In the genomic region with DNA sequence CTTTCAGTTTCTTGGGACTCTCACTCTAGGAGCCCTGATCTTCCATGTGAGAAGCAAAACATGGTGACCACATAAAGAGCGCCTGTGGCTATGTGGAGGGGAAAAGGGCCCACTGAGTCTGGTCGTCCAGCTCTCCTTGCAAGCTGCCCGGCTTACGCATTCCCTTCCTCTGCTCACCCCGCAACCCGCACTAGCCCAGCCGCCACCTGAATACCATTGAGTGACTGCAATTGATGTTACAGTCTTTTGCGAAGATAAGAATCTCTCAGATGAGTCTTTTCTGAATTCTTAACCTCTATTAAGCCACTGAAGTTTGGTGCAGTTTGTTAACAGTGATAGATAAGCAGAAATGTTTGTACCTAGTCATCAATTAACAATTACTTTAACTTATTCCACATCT, we compare ENCODE assay signal across 23 cellular contexts.
DNase-seq lines count a peak whose midpoint lies in the region; FAIRE-seq and TF ChIP-seq lines count a peak whose summit lies in the region.
"Had no signal": no experiment of that assay in that cellular context is flagged by ENCODE, and none has a peak within 500 bp of the region (broad histone marks: within the 10 kb centered on the region; RNA-seq: fewer than 3 reads in every experiment).

No MANE protein-coding gene starts in this region.

- H3K27ac ChIP-seq in ACC112 (ENCODE audit: low read depth, low read length) (peak overlapping the region; percentile 85), SJCRH30 (0 out of 2 replicates have a peak overlapping the region, but pooled peaks have one; percentile 58), keratinocyte (ENCODE audit: control insufficient read depth, insufficient read depth, low read length) (peak overlapping the region; percentile 88), tibial artery (no peak overlapping the region)
- H3K27ac ChIP-seq: cardiac muscle cell, esophagus muscularis mucosa, prostate gland had no signal

- DNase-seq in HCEC 1CT (peak; percentile 1), SJCRH30 (no peak), keratinocyte (ENCODE audit: low read depth, low spot score) (no peak), tibial artery (no peak), activated gamma-delta T cell (lab: John Stamatoyannopoulos, UW) (no peak), cerebellar cortex (ENCODE audit: low spot score) (no peak), NCI-H2029 treated with DMSO at 0.1 percent for 48 hours (lab: John Stamatoyannopoulos, UW) (no peak)
- DNase-seq: activated B cell treated with CpG ODN at 0.5 μM for 24 hours; activated CD4-positive, alpha-beta T cell treated with anti-CD3 and anti-CD28 coated beads, Interleukin-2, amount 50 U/mL, for 4 hours; AML-193; amygdala; CD4-positive, alpha-beta memory T cell; endodermal cell; KG1; NCI-H1417 treated with DMSO at 0.1 percent for 48 hours; stimulated activated CD4-positive, alpha-beta T cell treated with anti-CD3 and anti-CD28 coated beads, Interleukin-4, amount 100 ng/mL, for 24 hours; substantia nigra had no signal

- H3K9me3 ChIP-seq in SJCRH30 (replicated peaks) = no peaks in the 10 kb centered on the region
- H3K9me3 ChIP-seq in keratinocyte (ENCODE audit: control insufficient read depth, low read depth, low read length) = no peaks in the 10 kb centered on the region
- H3K9me3 ChIP-seq in tibial artery = no peaks in the 10 kb centered on the region
- H3K9me3 ChIP-seq: esophagus muscularis mucosa, prostate gland had no signal

- H4K20me1 ChIP-seq in keratinocyte (ENCODE audit: control insufficient read depth, extremely low read depth, insufficient read depth, low read length) = no peaks in the 10 kb centered on the region

- H3K79me2 ChIP-seq in ACC112 (ENCODE audit: control insufficient read depth, insufficient read depth, low read length, unreplicated experiment) = no peaks in the 10 kb centered on the region
- H3K79me2 ChIP-seq in keratinocyte (ENCODE audit: control insufficient read depth, insufficient read depth, low read length) = no peaks in the 10 kb centered on the region

- H3K9me1 ChIP-seq in keratinocyte (ENCODE audit: control insufficient read depth, extremely low read depth, insufficient read depth, low read length) = no peaks in the 10 kb centered on the region

- H3K36me3 ChIP-seq in ACC112 (ENCODE audit: insufficient read depth, low read length) = no peaks in the 10 kb centered on the region
- no peaks in the 10 kb centered on the region for H3K36me3 ChIP-seq in SJCRH30
- no peaks in the 10 kb centered on the region for H3K36me3 ChIP-seq in keratinocyte (ENCODE audit: control insufficient read depth in 2 of 2, extremely low read depth in 1 of 2, insufficient read depth in 2 of 2, low read length in 2 of 2)
- no peaks in the 10 kb centered on the region for H3K36me3 ChIP-seq in tibial artery
- H3K36me3 ChIP-seq: cardiac muscle cell, esophagus muscularis mucosa, prostate gland had no signal

- H3K4me1 ChIP-seq in ACC112 (ENCODE audit: control insufficient read depth, insufficient read depth, low read length, unreplicated experiment) (peaks cover 16% of the 10 kb centered on the region), SJCRH30 (peaks cover 27% of the 10 kb centered on the region), keratinocyte (ENCODE audit: control insufficient read depth, extremely low read depth, insufficient read depth, low read length) (peaks cover 26% of the 10 kb centered on the region), tibial artery (peaks cover 0 to 10% (median 0%) of the 10 kb centered on the region in 4 donors)
- H3K4me1 ChIP-seq: esophagus muscularis mucosa, prostate gland had no signal

- no peak overlapping the region for H3K4me3 ChIP-seq in ACC112 (ENCODE audit: low read depth, low read length)
- no peak overlapping the region for H3K4me3 ChIP-seq in SJCRH30
- H3K4me3 ChIP-seq in keratinocyte (ENCODE audit: control insufficient read depth in 2 of 3, extremely low read depth in 1 of 3, insufficient read depth in 2 of 3, low read depth in 1 of 3, low read length in 3 of 3) = no peak overlapping the region
- no peak overlapping the region for H3K4me3 ChIP-seq in tibial artery
- H3K4me3 ChIP-seq: cardiac muscle cell, esophagus muscularis mucosa, prostate gland had no signal

- no peak overlapping the region for H3K9ac ChIP-seq in keratinocyte (ENCODE audit: control insufficient read depth, extremely low read depth, insufficient read depth, low read length)

- intact Hi-C loops in tibial artery (cut with DNase I; ENCODE audit: low total_unique reads) = no loop called here

- dilution Hi-C loops in keratinocyte (cut with MboI; ENCODE audit: extremely low pct_ligation_motif_present, low sequenced_read_pairs) = no loop called here

- H2AFZ ChIP-seq in ACC112 (ENCODE audit: low read length, unreplicated experiment) (peak overlapping the region; percentile 7), keratinocyte (ENCODE audit: control insufficient read depth, low read length) (no peak overlapping the region)

- H3K27me3 ChIP-seq in ACC112 (ENCODE audit: insufficient read depth, low read length) (no peaks in the 10 kb centered on the region), SJCRH30 (no peaks in the 10 kb centered on the region), keratinocyte (ENCODE audit: control insufficient read depth, extremely low read depth, insufficient read depth, low read length) (no peaks in the 10 kb centered on the region), tibial artery (no peaks in the 10 kb centered on the region)
- H3K27me3 ChIP-seq: cardiac muscle cell, esophagus muscularis mucosa had no signal

- no peak overlapping the region for H3K4me2 ChIP-seq in keratinocyte (ENCODE audit: control insufficient read depth, extremely low read depth, insufficient read depth, low read depth, low read length)

- TF ChIP-seq CTCF in keratinocyte (optimal IDR thresholded peaks at IDR 0.05 in 1 of 3, IDR thresholded peaks at IDR 0.05 in 1 of 3, conservative IDR thresholded peaks at IDR 0.05 in 1 of 3; ENCODE audit: extremely low read depth in 1 of 3, insufficient read depth in 2 of 3, low read length in 3 of 3) = no peak
- TF ChIP-seq CTCF in tibial artery (IDR thresholded peaks at IDR 0.05) = no peak

- FAIRE-seq in keratinocyte (lab: Jason Lieb, UNC) = no peak
- FAIRE-seq: frontal cortex, HTR-8/SVneo had no signal

Comparison
In these comparisons a context has a peak if more than half of its experiments do, and no peak if none do; other contexts are left out.
1. H3K27ac ChIP-seq: peak in ACC112 (single experiment), SJCRH30 (single experiment) and keratinocyte (single experiment); none in tibial artery (0 of 2).